Comparison of ENCODE assay signal across 1 cellular context in the genomic region with DNA sequence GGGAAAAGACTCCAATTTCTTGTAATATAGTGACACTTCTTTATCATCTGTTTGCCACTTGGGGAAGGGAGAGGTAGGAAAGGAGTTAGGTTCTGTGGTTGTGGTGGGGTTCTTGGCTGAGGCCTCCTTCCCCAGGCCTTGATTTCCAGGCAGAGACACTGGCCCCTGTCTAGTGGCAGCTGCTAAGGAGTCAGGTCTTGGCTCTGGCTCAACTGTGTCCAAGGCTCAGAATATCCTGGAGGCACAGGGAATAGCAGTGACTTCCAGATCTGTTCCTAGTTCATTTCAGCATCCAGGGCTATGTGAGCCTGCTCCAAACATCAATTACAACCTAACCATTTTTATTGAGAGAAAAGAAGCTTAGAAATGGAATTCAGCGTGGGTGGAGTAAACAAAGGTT.
A peak's percentile ranks its signal among the peaks of the same experiment; 100 is the strongest.
TF ChIP-seq lines count a peak whose summit lies in the region.

No MANE protein-coding gene starts in this region.

TF ChIP-seq in SK-N-SH treated with all-trans-retinoic acid at 6 μM for 48 hours, 23 proteins besides CTCF, POLR2A, EP300 and RAD21 (continued from another document):
- TF ChIP-seq, protein P1, sequence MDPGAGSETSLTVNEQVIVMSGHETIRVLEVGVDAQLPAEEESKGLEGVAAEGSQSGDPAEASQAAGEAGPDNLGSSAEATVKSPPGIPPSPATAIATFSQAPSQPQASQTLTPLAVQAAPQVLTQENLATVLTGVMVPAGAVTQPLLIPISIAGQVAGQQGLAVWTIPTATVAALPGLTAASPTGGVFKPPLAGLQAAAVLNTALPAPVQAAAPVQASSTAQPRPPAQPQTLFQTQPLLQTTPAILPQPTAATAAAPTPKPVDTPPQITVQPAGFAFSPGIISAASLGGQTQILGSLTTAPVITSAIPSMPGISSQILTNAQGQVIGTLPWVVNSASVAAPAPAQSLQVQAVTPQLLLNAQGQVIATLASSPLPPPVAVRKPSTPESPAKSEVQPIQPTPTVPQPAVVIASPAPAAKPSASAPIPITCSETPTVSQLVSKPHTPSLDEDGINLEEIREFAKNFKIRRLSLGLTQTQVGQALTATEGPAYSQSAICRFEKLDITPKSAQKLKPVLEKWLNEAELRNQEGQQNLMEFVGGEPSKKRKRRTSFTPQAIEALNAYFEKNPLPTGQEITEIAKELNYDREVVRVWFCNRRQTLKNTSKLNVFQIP (CRISPR knock-in tag; IDR thresholded peaks at IDR 0.05; ENCODE audit: borderline replicate concordance, low read depth), result no peak
- TF ChIP-seq BACH2 (CRISPR knock-in tag; IDR thresholded peaks at IDR 0.05; ENCODE audit: borderline replicate concordance) (no peak), TOX (CRISPR knock-in tag; IDR thresholded peaks at IDR 0.05; ENCODE audit: borderline replicate concordance) (no peak), TCF4 (CRISPR knock-in tag; IDR thresholded peaks at IDR 0.05; ENCODE audit: borderline replicate concordance) (peak; percentile 19; the same call in 1 of the 2 replicates)
- TF ChIP-seq, protein P2, sequence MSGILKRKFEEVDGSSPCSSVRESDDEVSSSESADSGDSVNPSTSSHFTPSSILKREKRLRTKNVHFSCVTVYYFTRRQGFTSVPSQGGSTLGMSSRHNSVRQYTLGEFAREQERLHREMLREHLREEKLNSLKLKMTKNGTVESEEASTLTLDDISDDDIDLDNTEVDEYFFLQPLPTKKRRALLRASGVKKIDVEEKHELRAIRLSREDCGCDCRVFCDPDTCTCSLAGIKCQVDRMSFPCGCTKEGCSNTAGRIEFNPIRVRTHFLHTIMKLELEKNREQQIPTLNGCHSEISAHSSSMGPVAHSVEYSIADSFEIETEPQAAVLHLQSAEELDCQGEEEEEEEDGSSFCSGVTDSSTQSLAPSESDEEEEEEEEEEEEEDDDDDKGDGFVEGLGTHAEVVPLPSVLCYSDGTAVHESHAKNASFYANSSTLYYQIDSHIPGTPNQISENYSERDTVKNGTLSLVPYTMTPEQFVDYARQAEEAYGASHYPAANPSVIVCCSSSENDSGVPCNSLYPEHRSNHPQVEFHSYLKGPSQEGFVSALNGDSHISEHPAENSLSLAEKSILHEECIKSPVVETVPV (CRISPR knock-in tag; IDR thresholded peaks at IDR 0.05), result no peak
TF ChIP-seq in SK-N-SH treated with all-trans-retinoic acid at 6 μM for 48 hours: peak in this region for 1.
